ENCODE assay signal across 22 cellular contexts in the genomic region with DNA sequence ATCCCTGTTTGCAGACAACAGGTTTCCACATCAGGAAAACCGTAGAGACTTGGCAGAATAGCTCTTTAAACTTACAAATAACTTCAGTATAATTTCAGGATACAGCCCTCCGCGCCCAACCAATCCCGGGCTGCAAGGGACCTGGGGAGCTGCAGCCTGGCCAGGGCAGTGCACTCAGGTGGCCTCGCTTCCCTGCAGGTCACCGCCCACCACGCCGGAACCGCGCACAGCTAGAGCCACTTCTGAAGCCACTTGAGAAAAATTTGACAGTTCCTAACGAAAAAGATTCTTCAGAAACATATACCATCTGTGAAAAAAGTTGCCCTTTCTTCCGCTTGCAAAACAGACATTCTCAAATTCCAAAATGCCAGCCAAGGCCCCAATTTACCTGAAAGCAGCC. TPM values are rescaled to one million over a fixed set of nuclear protein-coding genes. Genes with fewer than 3 reads are reported as not detected.
DNase-seq lines count a peak whose midpoint lies in the region; ATAC-seq and TF ChIP-seq lines count a peak whose summit lies in the region.
"Had no signal": no experiment of that assay in that cellular context is flagged by ENCODE, and none has a peak within 500 bp of the region (broad histone marks: within the 10 kb centered on the region; RNA-seq: fewer than 3 reads in every experiment).

No MANE protein-coding gene starts in this region.

- no peak overlapping the region for H2BK12ac ChIP-seq in trophoblast cell (ENCODE audit: low read length)

- H3K9ac ChIP-seq in trophoblast cell (ENCODE audit: low read length): no peak overlapping the region

- no peak overlapping the region for H3K18ac ChIP-seq in trophoblast cell (ENCODE audit: low read length)

- peaks cover 93% of the 10 kb centered on the region for H3K36me3 ChIP-seq in PC-9 (ENCODE audit: low read depth)
- peaks cover 23 to 24% of the 10 kb centered on the region in 2 experiments for H3K36me3 ChIP-seq in trophoblast cell (ENCODE audit: control insufficient read depth in 1 of 2, insufficient read depth in 2 of 2, low read length in 2 of 2)

- H3K79me2 ChIP-seq in PC-9 (ENCODE audit: low read depth): peaks cover 97% of the 10 kb centered on the region
- peaks cover 15% of the 10 kb centered on the region for H3K79me2 ChIP-seq in trophoblast cell (ENCODE audit: control insufficient read depth, insufficient read depth, low read length, poor library complexity)

- ATAC-seq in natural killer cell: no peak
- no peak for ATAC-seq in natural killer cell treated with Interleukin-12 subunit alpha and Interleukin-12 subunit beta and Interleukin-15 and Interleukin-18, amount 100 ng/mL, for 72 hours
- no peak for ATAC-seq in naive thymus-derived CD8-positive, alpha-beta T cell
- ATAC-seq: A549; CD8-positive, alpha-beta T cell; GM12878; GM23338 had no signal

- no peaks in the 10 kb centered on the region for H3K27me3 Mint-ChIP-seq in natural killer cell (ENCODE audit: low read depth in 2 of 2)
- no peaks in the 10 kb centered on the region for H3K27me3 Mint-ChIP-seq in natural killer cell treated with Interleukin-12 subunit alpha and Interleukin-12 subunit beta and Interleukin-15 and Interleukin-18, amount 100 ng/mL, for 72 hours
- no peaks in the 10 kb centered on the region for H3K27me3 Mint-ChIP-seq in naive thymus-derived CD8-positive, alpha-beta T cell
- H3K27me3 Mint-ChIP-seq: CD4-positive, CD25-positive, alpha-beta regulatory T cell had no signal

- no TSS peak for BruUV-seq in PC-9 (replicated peaks; lab: Mats Ljungman, UMichigan)

- intact Hi-C loops in natural killer cell (cut with micrococcal nuclease): no loop called here
- intact Hi-C loops in PC-9 (cut with micrococcal nuclease; ENCODE audit: unreplicated experiment): no loop called here

- H4K20me1 ChIP-seq in PC-9 (ENCODE audit: insufficient read depth): no peaks in the 10 kb centered on the region

- WGBS in trophoblast cell (ENCODE audit: extremely low coverage, insufficient coverage, insufficient read length): no CpG with 5 or more reads among the region's 12 CpGs

- no peak for DNase-seq in natural killer cell
- DNase-seq in natural killer cell treated with Interleukin-12 subunit alpha and Interleukin-12 subunit beta and Interleukin-15 and Interleukin-18, amount 100 ng/mL, for 72 hours (ENCODE audit: low spot score): no peak
- DNase-seq in PC-9: no peak
- no peak for DNase-seq in trophoblast cell
- DNase-seq in Kasumi-1 (lab: John Stamatoyannopoulos, UW): no peak
- DNase-seq in naive thymus-derived CD8-positive, alpha-beta T cell: no peak
- DNase-seq: 8988T; ACHN; AML-193; BE2C; Caco-2; CD4-positive, CD25-positive, alpha-beta regulatory T cell; CD8-positive, alpha-beta T cell; DMS153; DND-41; GDM1; HFFc6 had no signal

- no peaks in the 10 kb centered on the region for H3K9me2 ChIP-seq in PC-9 (ENCODE audit: insufficient read depth)

- H3K4me1 ChIP-seq in PC-9 (replicated peaks; ENCODE audit: insufficient read depth) (no peaks in the 10 kb centered on the region), trophoblast cell (ENCODE audit: control insufficient read depth in 1 of 2, insufficient read depth in 2 of 2, low read length in 2 of 2) (peaks cover 3 to 5% of the 10 kb centered on the region in 2 experiments)
- H3K4me1 ChIP-seq: A549, BE2C, Caco-2, HAP-1 had no signal

- no peaks in the 10 kb centered on the region for H3F3A ChIP-seq in PC-9 (ENCODE audit: insufficient read depth, low read depth)

- H2AFZ ChIP-seq in PC-9: no peak overlapping the region
- no peak overlapping the region for H2AFZ ChIP-seq in trophoblast cell (ENCODE audit: insufficient read depth, low read length, poor library complexity)
- H2AFZ ChIP-seq: GM23338 had no signal

- H3K27ac ChIP-seq in PC-9: no peak overlapping the region
- H3K27ac ChIP-seq in trophoblast cell (ENCODE audit: low read depth, low read length): no peak overlapping the region
- H3K27ac ChIP-seq: A549, C4-2B had no signal

- no peak overlapping the region for H3K23ac ChIP-seq in trophoblast cell (ENCODE audit: low read length)

- no peak overlapping the region for H4K91ac ChIP-seq in trophoblast cell (ENCODE audit: low read depth, low read length)

- H3K27ac Mint-ChIP-seq in natural killer cell: peak overlapping the region; percentile 31 to 41
- no peak overlapping the region for H3K27ac Mint-ChIP-seq in natural killer cell treated with Interleukin-12 subunit alpha and Interleukin-12 subunit beta and Interleukin-15 and Interleukin-18, amount 100 ng/mL, for 72 hours
- no peak overlapping the region for H3K27ac Mint-ChIP-seq in naive thymus-derived CD8-positive, alpha-beta T cell
- H3K27ac Mint-ChIP-seq: CD4-positive, CD25-positive, alpha-beta regulatory T cell; CD8-positive, alpha-beta T cell; HFFc6 had no signal

- H3K79me1 ChIP-seq in trophoblast cell (ENCODE audit: low read length): no peaks in the 10 kb centered on the region

- TF ChIP-seq CTCF in natural killer cell (IDR thresholded peaks at IDR 0.05): no peak
- no peak for TF ChIP-seq CTCF in PC-9 (conservative IDR thresholded peaks at IDR 0.05)

- H4K12ac ChIP-seq in trophoblast cell (ENCODE audit: low read depth, low read length): no peak overlapping the region

- CTCF ChIA-PET in PC-9 (lab: Charles Lee): interaction anchor here (0.6 kb wide), 1 partner anchor 776 kb away, joined by 3 read pairs; no protein-coding TSS in a partner anchor

- POLR2A ChIA-PET in PC-9 (lab: Charles Lee; ENCODE audit: unreplicated experiment): no interaction called here
- POLR2A ChIA-PET in naive thymus-derived CD8-positive, alpha-beta T cell (lab: Charles Lee): interaction anchor here (0.6 to 2.3 kb wide), 2 partner anchors 11 to 111 kb away, joined by 3 to 15 read pairs; partner anchors contain the start of gene ZNF91

- H2BK5ac ChIP-seq in trophoblast cell (ENCODE audit: low read depth, low read length, poor library complexity): no peak overlapping the region

- H3K4me3 ChIP-seq in PC-9 (peak overlapping the region; percentile 31; the same call in 1 of the 2 replicates), trophoblast cell (ENCODE audit: low read depth, low read length) (no peak overlapping the region)
- H3K4me3 ChIP-seq: A549, GM12878, GM23338, HAP-1 had no signal

- no peak overlapping the region for H3K4me2 ChIP-seq in PC-9
- H3K4me2 ChIP-seq in trophoblast cell (ENCODE audit: low read length): no peak overlapping the region
- H3K4me2 ChIP-seq: A549, GM23338 had no signal

- H3K4me3 Mint-ChIP-seq in natural killer cell: no peak overlapping the region
- H3K4me3 Mint-ChIP-seq in natural killer cell treated with Interleukin-12 subunit alpha and Interleukin-12 subunit beta and Interleukin-15 and Interleukin-18, amount 100 ng/mL, for 72 hours: no peak overlapping the region
- H3K4me3 Mint-ChIP-seq in naive thymus-derived CD8-positive, alpha-beta T cell: no peak overlapping the region
- H3K4me3 Mint-ChIP-seq: CD8-positive, alpha-beta T cell; GM23338; HFFc6 had no signal

- H3K14ac ChIP-seq in trophoblast cell (ENCODE audit: low read length): no peak overlapping the region

- H3K36me3 Mint-ChIP-seq in natural killer cell: peaks cover 41% of the 10 kb centered on the region
- H3K36me3 Mint-ChIP-seq in natural killer cell treated with Interleukin-12 subunit alpha and Interleukin-12 subunit beta and Interleukin-15 and Interleukin-18, amount 100 ng/mL, for 72 hours: peaks cover 61% of the 10 kb centered on the region
- peaks cover 52 to 90% (median 90%) of the 10 kb centered on the region in 3 donors for H3K36me3 Mint-ChIP-seq in naive thymus-derived CD8-positive, alpha-beta T cell

- peak overlapping the region; percentile 84 for H3K4ac ChIP-seq in trophoblast cell (ENCODE audit: low read depth, low read length)

- no peak overlapping the region for H4K8ac ChIP-seq in trophoblast cell (ENCODE audit: low read depth, low read length)

- H3K4me1 Mint-ChIP-seq in natural killer cell: peaks cover 56 to 57% of the 10 kb centered on the region in 2 donors
- H3K4me1 Mint-ChIP-seq in natural killer cell treated with Interleukin-12 subunit alpha and Interleukin-12 subunit beta and Interleukin-15 and Interleukin-18, amount 100 ng/mL, for 72 hours (ENCODE audit: low read depth in 2 of 2): peaks cover 30 to 41% of the 10 kb centered on the region in 2 donors
- H3K4me1 Mint-ChIP-seq in naive thymus-derived CD8-positive, alpha-beta T cell: peaks cover 0 to 41% (median 21%) of the 10 kb centered on the region in 4 donors

- H3K9me3 ChIP-seq in PC-9 (ENCODE audit: insufficient read depth, low read depth): peaks cover 76% of the 10 kb centered on the region
- peaks cover 1% of the 10 kb centered on the region for H3K9me3 ChIP-seq in trophoblast cell (ENCODE audit: insufficient read depth, low read depth, low read length)
- H3K9me3 ChIP-seq: BE2C had no signal

- H3K9me3 Mint-ChIP-seq in natural killer cell: peaks cover 2 to 11% of the 10 kb centered on the region in 2 donors
- peaks cover 8% of the 10 kb centered on the region for H3K9me3 Mint-ChIP-seq in natural killer cell treated with Interleukin-12 subunit alpha and Interleukin-12 subunit beta and Interleukin-15 and Interleukin-18, amount 100 ng/mL, for 72 hours
- peaks cover 9 to 94% (median 30%) of the 10 kb centered on the region in 9 donors for H3K9me3 Mint-ChIP-seq in naive thymus-derived CD8-positive, alpha-beta T cell

- H2AK5ac ChIP-seq in trophoblast cell (ENCODE audit: low read length): no peak overlapping the region

- H2BK120ac ChIP-seq in trophoblast cell (ENCODE audit: insufficient read depth, low read length, poor library complexity): no peak overlapping the region

- H3K27me3 ChIP-seq in PC-9 (ENCODE audit: insufficient read depth, low read depth) (no peaks in the 10 kb centered on the region), trophoblast cell (ENCODE audit: insufficient read depth, low read length) (no peaks in the 10 kb centered on the region)
- H3K27me3 ChIP-seq: BE2C had no signal

RNA-seq across cellular contexts. Expression of gene ZNF91, which starts 11.1 kb away (rescaled TPM):
- 100 to 1,000 TPM in 1 of 3 donors, 10 to 100 TPM in 2; 92.3 to 144 (median 96.7) TPM for total RNA-seq in natural killer cell
- 10 to 100 TPM; 37.0 to 38.2 TPM for total RNA-seq in natural killer cell treated with Interleukin-12 subunit alpha and Interleukin-12 subunit beta and Interleukin-15 and Interleukin-18, amount 100 ng/mL, for 72 hours
- 37.4 and 44.9 TPM in 2 replicates for total RNA-seq in PC-9 (2021)
- 17.2 and 18.3 TPM in 2 replicates for polyA plus RNA-seq in trophoblast cell (2013)
- total RNA-seq in naive thymus-derived CD8-positive, alpha-beta T cell: 100 to 1,000 TPM; 106 to 121 TPM
- polyA plus RNA-seq in naive thymus-derived CD8-positive, alpha-beta T cell: 10 to 100 TPM; 44.2 to 53.8 (median 51.7) TPM

Comparison
In these comparisons a context has a peak if more than half of its experiments do, and no peak if none do; other contexts are left out.
1. H3K27ac Mint-ChIP-seq: peak in natural killer cell (2 of 2); none in natural killer cell treated with Interleukin-12 subunit alpha and Interleukin-12 subunit beta and Interleukin-15 and Interleukin-18, amount 100 ng/mL, for 72 hours (0 of 2) and naive thymus-derived CD8-positive, alpha-beta T cell (0 of 10).